Comparison of ENCODE assay signal across 21 cellular contexts in the genomic region with DNA sequence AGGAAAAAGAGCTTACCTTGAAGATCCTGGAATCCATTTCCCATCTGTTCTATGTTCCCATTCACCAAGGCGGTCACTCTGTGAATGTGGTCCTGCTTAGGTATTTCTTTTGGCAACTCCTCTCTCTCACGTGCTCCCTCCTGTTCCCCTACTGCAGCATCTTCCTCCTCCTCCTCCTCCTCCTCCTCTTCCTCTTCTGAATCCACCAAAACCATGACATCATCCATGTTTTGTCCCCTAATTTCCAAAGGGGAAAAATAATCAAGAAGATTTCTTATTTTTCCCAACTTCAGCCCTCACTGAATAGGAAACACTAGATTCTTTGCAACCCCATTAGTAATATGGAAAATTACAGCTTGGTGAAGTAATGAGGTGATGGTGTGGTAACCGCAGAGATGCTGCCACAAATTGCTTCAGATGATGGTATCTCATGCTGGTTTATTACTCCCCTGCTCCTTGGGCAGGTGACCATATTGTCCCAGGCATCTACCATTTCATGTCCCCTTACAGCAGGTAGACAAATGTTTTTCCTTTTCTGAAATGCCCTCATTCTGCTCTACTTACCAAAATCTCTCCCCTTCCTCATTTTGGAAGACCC.
"Had no signal": no experiment of that assay in that cellular context is flagged by ENCODE, and none has a peak within 500 bp of the region (broad histone marks: within the 10 kb centered on the region; RNA-seq: fewer than 3 reads in every experiment).

No MANE protein-coding gene starts in this region.

- H3K36me3 Mint-ChIP-seq: stimulated activated memory B cell treated with anti-CD40 and anti-IgM and Interleukin-4, amounts not matched to agents 10 μg/mL and 1 μg/mL and 100 μg/mL, for 72 hours had no signal

- H3K27me3 ChIP-seq: esophagus muscularis mucosa, gastrocnemius medialis, heart right ventricle, pancreas, stomach, transverse colon had no signal

- DNase-seq: effector memory CD8-positive, alpha-beta T cell; gastrocnemius medialis; heart right ventricle; hypothalamus; mammary epithelial cell; naive thymus-derived CD4-positive, alpha-beta T cell; occipital lobe; pancreas; right cardiac atrium; stimulated activated CD4-positive, alpha-beta T cell treated with anti-CD3 and anti-CD28 coated beads, Interleukin-4, amount 100 ng/mL, for 1 hour; stimulated activated CD8-positive, alpha-beta memory T cell treated with anti-CD3 and anti-CD28 coated beads, Interleukin-4, amount 100 ng/mL, for 48 hours; stomach; substantia nigra; transverse colon had no signal

- H3K36me3 ChIP-seq: thoracic aorta had no signal

- H3K4me3 ChIP-seq: esophagus muscularis mucosa, gastrocnemius medialis, heart right ventricle, pancreas, smooth muscle cell, stomach, thoracic aorta, transverse colon had no signal

- H3K27me3 Mint-ChIP-seq: progenitor cell of endocrine pancreas had no signal

- H3K4me3 Mint-ChIP-seq: effector memory CD8-positive, alpha-beta T cell; naive thymus-derived CD4-positive, alpha-beta T cell; neural crest cell; stimulated activated memory B cell treated with anti-CD40 and anti-IgM and Interleukin-4, amounts not matched to agents 10 μg/mL and 1 μg/mL and 100 μg/mL, for 72 hours had no signal

- H3K9me3 ChIP-seq: esophagus muscularis mucosa, gastrocnemius medialis, heart right ventricle, pancreas, stomach, thoracic aorta, transverse colon had no signal

- H3K9me3 Mint-ChIP-seq: effector memory CD8-positive, alpha-beta T cell; naive thymus-derived CD4-positive, alpha-beta T cell; neural crest cell; stimulated activated memory B cell treated with anti-CD40 and anti-IgM and Interleukin-4, amounts not matched to agents 10 μg/mL and 1 μg/mL and 100 μg/mL, for 72 hours had no signal

- H3K27ac ChIP-seq: epithelial cell of prostate, esophagus muscularis mucosa, gastrocnemius medialis, heart right ventricle, pancreas, stomach, thoracic aorta, transverse colon had no signal

- H3K27ac Mint-ChIP-seq: effector memory CD8-positive, alpha-beta T cell; progenitor cell of endocrine pancreas; stimulated activated memory B cell treated with anti-CD40 and anti-IgM and Interleukin-4, amounts not matched to agents 10 μg/mL and 1 μg/mL and 100 μg/mL, for 72 hours had no signal
